Comparison of ENCODE assay signal across 19 cellular contexts in the genomic region with DNA sequence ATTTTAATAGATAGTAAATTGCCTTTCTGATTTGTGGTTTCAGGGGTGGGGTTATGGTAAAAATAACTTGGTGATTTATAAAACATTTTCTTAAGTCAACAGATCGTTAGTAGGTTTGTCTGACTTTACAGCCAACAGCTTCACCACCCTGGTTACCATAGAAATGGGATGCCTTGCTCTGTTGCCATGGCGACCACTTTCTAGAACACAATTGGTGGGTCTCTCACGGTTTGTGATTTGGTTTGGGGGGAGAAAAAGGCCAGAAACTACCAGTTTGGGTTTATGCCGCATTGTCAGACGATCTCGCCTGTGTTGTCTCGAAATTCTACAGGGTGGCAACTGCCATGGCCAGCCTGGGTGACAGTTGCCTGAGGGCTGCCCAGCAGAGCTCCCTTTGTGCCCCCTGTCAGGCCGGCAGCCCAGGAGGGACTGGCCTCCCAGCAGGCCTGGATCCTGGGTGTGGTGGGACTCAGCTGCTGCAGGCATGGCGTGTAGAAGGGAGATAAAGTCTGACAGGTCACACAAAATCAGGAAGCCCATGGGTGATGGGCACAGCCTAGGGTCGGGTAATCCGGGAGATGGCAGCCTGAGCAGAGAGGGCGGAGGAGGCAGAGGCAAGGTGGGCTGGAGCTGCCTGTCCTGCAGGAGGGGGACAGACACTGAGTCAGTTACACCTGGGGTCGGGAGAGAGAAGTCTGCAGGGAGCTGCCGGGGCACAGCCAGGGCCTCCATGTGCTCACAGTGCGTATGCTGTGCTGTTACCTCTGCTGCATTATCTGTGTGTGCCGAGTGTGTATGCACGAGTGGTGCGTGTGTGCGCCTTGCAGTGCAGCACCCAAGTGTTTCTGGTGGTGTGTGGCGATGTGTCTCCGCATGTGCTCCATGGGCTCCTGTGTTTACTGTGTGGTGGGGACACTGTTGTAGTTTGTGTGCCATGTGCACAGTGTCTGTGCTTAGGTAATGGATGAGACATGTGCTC. TPM values are rescaled to one million over a fixed set of nuclear protein-coding genes. Genes with fewer than 3 reads are reported as not detected.
DNase-seq lines count a peak whose midpoint lies in the region; ATAC-seq, FAIRE-seq and TF ChIP-seq lines count a peak whose summit lies in the region.
"Had no signal": no experiment of that assay in that cellular context is flagged by ENCODE, and none has a peak within 500 bp of the region (broad histone marks: within the 10 kb centered on the region; RNA-seq: fewer than 3 reads in every experiment).

No MANE protein-coding gene starts in this region.

- H3K4me3 Mint-ChIP-seq in astrocyte (ENCODE audit: unreplicated experiment) = no peak overlapping the region
- H3K4me3 Mint-ChIP-seq: activated CD4-positive, alpha-beta T cell treated with anti-CD3 and anti-CD28 coated beads, Interleukin-2, amount 10 ng/mL, durations not matched to agents 24 days and 14 days; activated T-cell treated with anti-CD3 and anti-CD28 coated beads, Interleukin-2, amount 50 U/mL, for 72 hours; T-helper 1 cell treated with Interleukin-12 subunit alpha and Interleukin-12 subunit beta and Interleukin-4 antibody, amounts not matched to agents 30 μg/mL and 1 μg/mL, for 36 hours had no signal

- no peak for ATAC-seq in HG03378 (IDR thresholded peaks at IDR 0.05; ENCODE audit: unreplicated experiment)
- ATAC-seq: activated T-cell treated with anti-CD3 and anti-CD28 coated beads, Interleukin-2, amount 50 U/mL, for 72 hours; foreskin keratinocyte; Panc1; psoas muscle had no signal

- peaks cover 11% of the 10 kb centered on the region for H3K4me1 ChIP-seq in BE2C
- H3K4me1 ChIP-seq in astrocyte (ENCODE audit: insufficient read depth, low read length) = peaks cover 5% of the 10 kb centered on the region
- H3K4me1 ChIP-seq: foreskin keratinocyte, psoas muscle, tibial artery had no signal

- peak overlapping the region; percentile 34 for H3K4me2 ChIP-seq in astrocyte (ENCODE audit: low read length)

- H3K4me1 Mint-ChIP-seq in astrocyte (ENCODE audit: low read depth, unreplicated experiment) = no peaks in the 10 kb centered on the region
- H3K4me1 Mint-ChIP-seq: activated CD4-positive, alpha-beta T cell treated with anti-CD3 and anti-CD28 coated beads, Interleukin-2, amount 10 ng/mL, durations not matched to agents 24 days and 14 days had no signal

- H3K9me3 ChIP-seq in BE2C (no peaks in the 10 kb centered on the region), astrocyte (ENCODE audit: insufficient read depth, low read depth, low read length) (no peaks in the 10 kb centered on the region)
- H3K9me3 ChIP-seq: psoas muscle, tibial artery had no signal

- no peak overlapping the region for H3K27ac ChIP-seq in astrocyte (ENCODE audit: low read depth, low read length)
- H3K27ac ChIP-seq: foreskin keratinocyte, psoas muscle, tibial artery had no signal

- H3K27ac Mint-ChIP-seq in astrocyte (ENCODE audit: unreplicated experiment) = no peak overlapping the region
- H3K27ac Mint-ChIP-seq: activated CD4-positive, alpha-beta T cell treated with anti-CD3 and anti-CD28 coated beads, Interleukin-2, amount 10 ng/mL, durations not matched to agents 24 days and 14 days; activated T-cell treated with anti-CD3 and anti-CD28 coated beads, Interleukin-2, amount 50 U/mL, for 72 hours; T-helper 1 cell treated with Interleukin-12 subunit alpha and Interleukin-12 subunit beta and Interleukin-4 antibody, amounts not matched to agents 30 μg/mL and 1 μg/mL, for 36 hours had no signal

- no peaks in the 10 kb centered on the region for H3K9me3 Mint-ChIP-seq in astrocyte (ENCODE audit: unreplicated experiment)
- H3K9me3 Mint-ChIP-seq: activated CD4-positive, alpha-beta T cell treated with anti-CD3 and anti-CD28 coated beads, Interleukin-2, amount 10 ng/mL, durations not matched to agents 24 days and 14 days; activated T-cell treated with anti-CD3 and anti-CD28 coated beads, Interleukin-2, amount 50 U/mL, for 72 hours; T-helper 1 cell treated with Interleukin-12 subunit alpha and Interleukin-12 subunit beta and Interleukin-4 antibody, amounts not matched to agents 30 μg/mL and 1 μg/mL, for 36 hours had no signal

- DNase-seq in BE2C (peak; percentile 27), HTR-8/SVneo (ENCODE audit: insufficient read length, low spot score) (no peak), astrocyte (ENCODE audit: low read depth) (peak; percentile 49), left kidney (ENCODE audit: low read depth, low spot score) (peak; percentile 50), HT-29 (ENCODE audit: low spot score) (no peak)
- DNase-seq in stimulated activated CD4-positive, alpha-beta T cell treated with anti-CD3 and anti-CD28 coated beads, Interleukin-4, amount 100 ng/mL, for 4 hours = no peak
- no peak for DNase-seq in central memory CD4-positive, alpha-beta T cell
- DNase-seq: activated CD4-positive, alpha-beta T cell treated with anti-CD3 and anti-CD28 coated beads, Interleukin-2, amount 10 ng/mL, durations not matched to agents 24 days and 14 days; activated T-cell treated with anti-CD3 and anti-CD28 coated beads, Interleukin-2, amount 50 U/mL, for 72 hours; amniotic stem cell; foreskin keratinocyte; NCI-H446 treated with DMSO at 0.1 percent for 48 hours; stimulated activated CD4-positive, alpha-beta T cell treated with anti-CD3 and anti-CD28 coated beads, Interleukin-15, amount 100 ng/mL, for 24 hours; tibial artery had no signal

- no peaks in the 10 kb centered on the region for H3K36me3 Mint-ChIP-seq in astrocyte (ENCODE audit: low read depth, unreplicated experiment)

- H2AFZ ChIP-seq in astrocyte (ENCODE audit: low read depth, low read length) = no peak overlapping the region

- TF ChIP-seq CTCF in BE2C (IDR thresholded peaks at IDR 0.05; ENCODE audit: low read depth, low read length) (no peak), astrocyte (IDR thresholded peaks at IDR 0.05; ENCODE audit: insufficient read depth, low read depth, low read length) (no peak)

- peaks cover 30% of the 10 kb centered on the region for H3K27me3 Mint-ChIP-seq in astrocyte (ENCODE audit: low read depth, unreplicated experiment)
- H3K27me3 Mint-ChIP-seq: activated CD4-positive, alpha-beta T cell treated with anti-CD3 and anti-CD28 coated beads, Interleukin-2, amount 10 ng/mL, durations not matched to agents 24 days and 14 days had no signal

- FAIRE-seq in HTR-8/SVneo (lab: Jason Lieb, UNC) = peak; percentile 65
- no peak for FAIRE-seq in astrocyte (lab: Jason Lieb, UNC)
- FAIRE-seq: islet of Langerhans had no signal

- H3K27me3 ChIP-seq in BE2C (no peaks in the 10 kb centered on the region), astrocyte (ENCODE audit: insufficient read depth, low read length) (no peaks in the 10 kb centered on the region)
- H3K27me3 ChIP-seq: foreskin keratinocyte had no signal

- H3K36me3 ChIP-seq in BE2C = no peaks in the 10 kb centered on the region
- H3K36me3 ChIP-seq in astrocyte (ENCODE audit: insufficient read depth, low read length) = no peaks in the 10 kb centered on the region
- H3K36me3 ChIP-seq: tibial artery had no signal

- no peaks in the 10 kb centered on the region for H4K20me1 ChIP-seq in astrocyte (ENCODE audit: insufficient read depth, low read length)

- H3K4me3 ChIP-seq in BE2C (ENCODE audit: low read depth, low read length) (no peak overlapping the region), astrocyte (ENCODE audit: insufficient read depth, low read depth, low read length) (no peak overlapping the region)
- H3K4me3 ChIP-seq: psoas muscle, tibial artery had no signal

- no peak overlapping the region for H3K9ac ChIP-seq in astrocyte (ENCODE audit: low read length)

- no peaks in the 10 kb centered on the region for H3K79me2 ChIP-seq in astrocyte (ENCODE audit: insufficient read depth, low read length)

RNA-seq across cellular contexts. Expression of a gene that starts 31.1 kb away (rescaled TPM):
- 2.9 TPM for polyA plus RNA-seq in BE2C (2012; ENCODE audit: insufficient read depth, insufficient read length, low read depth)
- 0.05 and 0.12 TPM in 2 replicates for total RNA-seq in astrocyte
- not detected in 2 replicates for total RNA-seq in HT-29 (2014; rRNA removed; shearing (Covaris generic))
- total RNA-seq: activated CD4-positive, alpha-beta T cell treated with anti-CD3 and anti-CD28 coated beads, Interleukin-2, amount 10 ng/mL, durations not matched to agents 24 days and 14 days; activated T-cell treated with anti-CD3 and anti-CD28 coated beads, Interleukin-2, amount 50 U/mL, for 72 hours; foreskin keratinocyte had no signal
- polyA plus RNA-seq: foreskin keratinocyte had no signal

RNA-seq across cellular contexts. Expression of a gene that starts 46.3 kb away (rescaled TPM):
- not detected for polyA plus RNA-seq in BE2C (2012; ENCODE audit: insufficient read depth, insufficient read length, low read depth)
- total RNA-seq in astrocyte = not detected in 2 replicates
- total RNA-seq in HT-29 (2014; rRNA removed; shearing (Covaris generic)) = not detected in 2 replicates
- total RNA-seq: activated CD4-positive, alpha-beta T cell treated with anti-CD3 and anti-CD28 coated beads, Interleukin-2, amount 10 ng/mL, durations not matched to agents 24 days and 14 days; activated T-cell treated with anti-CD3 and anti-CD28 coated beads, Interleukin-2, amount 50 U/mL, for 72 hours; foreskin keratinocyte had no signal
- polyA plus RNA-seq: foreskin keratinocyte had no signal

Comparison
In these comparisons a context has a peak if more than half of its experiments do, and no peak if none do; other contexts are left out.
1. DNase-seq: peak in BE2C (single experiment), astrocyte (single experiment) and left kidney (single experiment); none in HTR-8/SVneo (single experiment), stimulated activated CD4-positive, alpha-beta T cell treated with anti-CD3 and anti-CD28 coated beads, Interleukin-4, amount 100 ng/mL, for 4 hours (0 of 2), central memory CD4-positive, alpha-beta T cell (single experiment) and HT-29 (single experiment).